Comparison of ENCODE assay signal across 14 cellular contexts in genomic region chr5:141778211-141778610, GRCh38.
DNase-seq lines count a peak whose midpoint lies in the region; ATAC-seq and TF ChIP-seq lines count a peak whose summit lies in the region.
"Had no signal": no experiment of that assay in that cellular context is flagged by ENCODE, and none has a peak within 500 bp of the region (broad histone marks: within the 10 kb centered on the region; RNA-seq: fewer than 3 reads in every experiment).

No MANE protein-coding gene starts in this region.

- H3K27ac Mint-ChIP-seq in GM23338 (no peak overlapping the region), WTC11 (no peak overlapping the region)
- H3K27ac Mint-ChIP-seq: CD4-positive, CD25-positive, alpha-beta regulatory T cell; IgD-negative memory B cell had no signal

- no peaks in the 10 kb centered on the region for H3K36me3 Mint-ChIP-seq in GM23338 (ENCODE audit: low read depth)
- H3K36me3 Mint-ChIP-seq in WTC11 = no peaks in the 10 kb centered on the region
- H3K36me3 Mint-ChIP-seq: CD4-positive, CD25-positive, alpha-beta regulatory T cell had no signal

- DNase-seq in A172 (ENCODE audit: low spot score) (peak; percentile 95), GM23338 (ENCODE audit: low spot score) (peak; percentile 36), WTC11 (ENCODE audit: low spot score) (no peak), iPS-NIHi7 (ENCODE audit: extremely low spot score) (peak; percentile 68), HCEC 1CT (no peak), pons (ENCODE audit: low spot score) (no peak), NCI-H128 (lab: John Stamatoyannopoulos, UW; ENCODE audit: unreplicated experiment) (no peak), left lobe of liver (ENCODE audit: low spot score) (no peak)
- DNase-seq: CD4-positive, CD25-positive, alpha-beta regulatory T cell; central memory CD4-positive, alpha-beta T cell; hippocampal formation had no signal

- H3K9me3 Mint-ChIP-seq in GM23338 (no peaks in the 10 kb centered on the region), WTC11 (peaks cover 3% of the 10 kb centered on the region; the same call in 1 of the 2 replicates)
- H3K9me3 Mint-ChIP-seq: CD4-positive, CD25-positive, alpha-beta regulatory T cell; IgD-negative memory B cell; neural crest cell had no signal

- H3K4me3 Mint-ChIP-seq in GM23338 (no peak overlapping the region), WTC11 (no peak overlapping the region)
- H3K4me3 Mint-ChIP-seq: CD4-positive, CD25-positive, alpha-beta regulatory T cell; IgD-negative memory B cell; neural crest cell had no signal

- CTCF ChIA-PET in WTC11 (lab: Charles Lee) = interaction anchor here (0.7 to 4.3 kb wide), 4 partner anchors 21 to 191 kb away, joined by 3 to 24 read pairs (median 4); partner anchors contain the start of gene RNF14

- TF ChIP-seq CTCF in GM23338 (conservative IDR thresholded peaks at IDR 0.05; ENCODE audit: low read depth in 2 of 2) = no peak
- TF ChIP-seq CTCF in WTC11 (IDR thresholded peaks at IDR 0.05) = no peak

- no peak overlapping the region for H3K4me2 ChIP-seq in GM23338

- H3K36me3 ChIP-seq in GM23338 (ENCODE audit: insufficient read depth) = no peaks in the 10 kb centered on the region

- 0 out of 2 replicates have a peak overlapping the region, but pooled peaks have one; percentile 43 for H2AFZ ChIP-seq in GM23338

- H4K20me1 ChIP-seq in GM23338 (replicated peaks; ENCODE audit: insufficient read depth) = no peaks in the 10 kb centered on the region

- H3K27me3 ChIP-seq in GM23338 (ENCODE audit: insufficient read depth) = no peaks in the 10 kb centered on the region

- no peaks in the 10 kb centered on the region for H3F3A ChIP-seq in GM23338 (replicated peaks; ENCODE audit: low read depth)

- H3K27ac ChIP-seq in GM23338 (ENCODE audit: low read depth) = no peak overlapping the region

- H3K4me1 Mint-ChIP-seq in GM23338 = peaks cover 42% of the 10 kb centered on the region
- peaks cover 38% of the 10 kb centered on the region for H3K4me1 Mint-ChIP-seq in WTC11
- H3K4me1 Mint-ChIP-seq: CD4-positive, CD25-positive, alpha-beta regulatory T cell had no signal

- no peaks in the 10 kb centered on the region for H3K79me2 ChIP-seq in GM23338 (replicated peaks; ENCODE audit: insufficient read depth)

- ATAC-seq in GM23338 = peak; percentile 57
- ATAC-seq in WTC11 = peak; percentile 45
- no peak for ATAC-seq in left lobe of liver
- ATAC-seq: Right ventricle myocardium inferior had no signal

- H3K27me3 Mint-ChIP-seq in GM23338 (ENCODE audit: insufficient read depth, low read depth, poor library complexity) (peaks cover 11% of the 10 kb centered on the region), WTC11 (ENCODE audit: low read depth) (no peaks in the 10 kb centered on the region)

- no peak overlapping the region for H3K4me3 ChIP-seq in GM23338

- POLR2A ChIA-PET in WTC11 (lab: Charles Lee) = interaction anchor here (0.8 kb wide), 1 partner anchor 8 kb away, joined by 3 read pairs; no protein-coding TSS in a partner anchor

- H3K4me1 ChIP-seq in GM23338 (ENCODE audit: insufficient read depth) = peaks cover 22% of the 10 kb centered on the region

- no peaks in the 10 kb centered on the region for H3K9me2 ChIP-seq in GM23338 (ENCODE audit: insufficient read depth)

TF ChIP-seq in WTC11, 78 proteins besides CTCF, POLR2A, EP300 and RAD21:
- TF ChIP-seq OVOL2 (CRISPR knock-in tag; IDR thresholded peaks at IDR 0.05; ENCODE audit: borderline replicate concordance) = no peak
- TF ChIP-seq PRDM15 (CRISPR knock-in tag; IDR thresholded peaks at IDR 0.05) = no peak
- no peak for TF ChIP-seq ZSCAN18 (CRISPR knock-in tag; IDR thresholded peaks at IDR 0.05)
- TF ChIP-seq FOXP4 (CRISPR knock-in tag; IDR thresholded peaks at IDR 0.05) = no peak
- no peak for TF ChIP-seq ATF1 (CRISPR knock-in tag; IDR thresholded peaks at IDR 0.05)
- TF ChIP-seq CREB1 (CRISPR knock-in tag; IDR thresholded peaks at IDR 0.05) = no peak
TF ChIP-seq in WTC11: peak in this region for 0.

Comparison
In these comparisons a context has a peak if more than half of its experiments do, and no peak if none do; other contexts are left out.
1. DNase-seq: peak in A172 (single experiment), GM23338 (single experiment) and iPS-NIHi7 (single experiment); none in WTC11 (single experiment), HCEC 1CT (single experiment), pons (single experiment), NCI-H128 (single experiment) and left lobe of liver (single experiment).